Comparison of ENCODE assay signal across 20 cellular contexts in genomic region chr4:8602686-8603430, GRCh38. TPM values are rescaled to one million over a fixed set of nuclear protein-coding genes. Genes with fewer than 3 reads are reported as not detected.
DNase-seq lines count a peak whose midpoint lies in the region; ATAC-seq, FAIRE-seq and TF ChIP-seq lines count a peak whose summit lies in the region.
"Had no signal": no experiment of that assay in that cellular context is flagged by ENCODE, and none has a peak within 500 bp of the region (broad histone marks: within the 10 kb centered on the region; RNA-seq: fewer than 3 reads in every experiment).

No MANE protein-coding gene starts in this region.

- no peak for ATAC-seq in HG03520 (IDR thresholded peaks at IDR 0.05; ENCODE audit: unreplicated experiment)
- ATAC-seq: GM12878, GM23338, HCT116, HepG2 had no signal

- H3K27me3 ChIP-seq in iPS-15b (ENCODE audit: control insufficient read depth, insufficient read depth, low read length) = no peaks in the 10 kb centered on the region

- peak overlapping the region; percentile 47 for H3K9ac ChIP-seq in iPS-15b (ENCODE audit: low read depth, low read length)

- DNase-seq in GDM1 (lab: John Stamatoyannopoulos, UW) (peak; percentile 76), RPMI7951 (ENCODE audit: low read depth) (peak; percentile 22), H54 (ENCODE audit: insufficient read length, low spot score) (no peak), DMS153 (lab: John Stamatoyannopoulos, UW) (no peak)
- DNase-seq: Caco-2; CD4-positive, alpha-beta T cell; DMS79; GF-D8; H7; HFFc6; KBM-7 had no signal

- no peak for FAIRE-seq in H54 (lab: Jason Lieb, UNC)
- FAIRE-seq: D721Med, GM12878, HepG2 had no signal

- H3K4me3 ChIP-seq in iPS-15b (ENCODE audit: low read depth, low read length) = no peak overlapping the region
- H3K4me3 ChIP-seq: GM12878, GM23338 had no signal

- no peak for TF ChIP-seq POLR2A in H54 (IDR thresholded peaks at IDR 0.05; ENCODE audit: low read depth, low read length)

- no peaks in the 10 kb centered on the region for H3K4me1 ChIP-seq in iPS-15b (ENCODE audit: control insufficient read depth, insufficient read depth, low read length)
- H3K4me1 ChIP-seq: Caco-2 had no signal

- peaks cover 31% of the 10 kb centered on the region for H3K36me3 ChIP-seq in iPS-15b (ENCODE audit: control insufficient read depth, insufficient read depth, low read length)

- no peaks in the 10 kb centered on the region for H3K9me3 ChIP-seq in iPS-15b (ENCODE audit: control insufficient read depth, insufficient read depth, low read length)
- H3K9me3 ChIP-seq: Caco-2 had no signal

RNA-seq across cellular contexts. Expression of gene CPZ, which starts 10.3 kb away (rescaled TPM):
- total RNA-seq in RPMI7951 (2014; rRNA removed; shearing (Covaris generic)) = 4.0 and 7.1 TPM in 2 replicates
- total RNA-seq: B cell; CD4-positive, alpha-beta T cell; GM12878 had no signal

RNA-seq across cellular contexts. Expression of gene GPR78, which starts 22.7 kb away (rescaled TPM):
- total RNA-seq in RPMI7951 (2014; rRNA removed; shearing (Covaris generic)) = 0.10 TPM in 1 of 2 replicates, not detected in the other
- total RNA-seq: B cell; CD4-positive, alpha-beta T cell; Daoy; GM12878 had no signal

Comparison
In these comparisons a context has a peak if more than half of its experiments do, and no peak if none do; other contexts are left out.
1. DNase-seq: peak in GDM1 (single experiment) and RPMI7951 (single experiment); none in H54 (single experiment) and DMS153 (single experiment).